ENCODE assay signal across 1 cellular context in the genomic region with DNA sequence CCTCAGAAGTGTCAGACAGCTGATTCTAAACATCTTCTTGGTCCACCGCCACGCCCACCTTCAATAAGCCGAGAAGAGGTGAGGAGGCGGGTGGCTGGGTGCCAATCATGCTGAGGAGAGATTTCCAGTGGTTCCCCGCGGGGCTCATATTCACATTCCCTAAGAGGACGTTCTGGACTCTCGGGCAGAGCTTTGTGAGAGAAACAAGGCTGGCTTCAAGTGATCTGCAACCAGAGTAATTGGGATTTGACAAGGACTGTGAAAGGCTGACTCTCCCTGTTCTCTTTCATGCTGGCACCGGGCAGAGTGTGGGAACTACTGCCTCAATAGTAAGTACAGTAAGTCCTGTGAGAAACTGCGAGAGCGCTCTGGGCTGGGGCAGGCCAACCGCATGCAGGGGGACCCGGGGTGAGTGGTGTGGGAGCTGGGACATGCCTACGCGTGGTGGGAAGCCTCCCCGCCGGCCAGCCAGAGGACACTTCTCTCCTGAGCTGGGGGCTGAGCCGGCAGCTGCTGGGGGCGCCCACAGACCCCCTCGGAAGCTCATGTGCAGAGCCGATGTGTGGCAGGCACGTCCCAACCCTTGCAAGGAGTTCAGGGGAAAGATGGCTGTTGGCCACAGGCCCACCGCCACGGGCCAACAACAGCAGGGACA.
TF ChIP-seq lines count a peak whose summit lies in the region.

No MANE protein-coding gene starts in this region.

TF ChIP-seq in Ishikawa, 13 proteins besides CTCF, POLR2A, EP300 and RAD21:
- TF ChIP-seq, protein P1, sequence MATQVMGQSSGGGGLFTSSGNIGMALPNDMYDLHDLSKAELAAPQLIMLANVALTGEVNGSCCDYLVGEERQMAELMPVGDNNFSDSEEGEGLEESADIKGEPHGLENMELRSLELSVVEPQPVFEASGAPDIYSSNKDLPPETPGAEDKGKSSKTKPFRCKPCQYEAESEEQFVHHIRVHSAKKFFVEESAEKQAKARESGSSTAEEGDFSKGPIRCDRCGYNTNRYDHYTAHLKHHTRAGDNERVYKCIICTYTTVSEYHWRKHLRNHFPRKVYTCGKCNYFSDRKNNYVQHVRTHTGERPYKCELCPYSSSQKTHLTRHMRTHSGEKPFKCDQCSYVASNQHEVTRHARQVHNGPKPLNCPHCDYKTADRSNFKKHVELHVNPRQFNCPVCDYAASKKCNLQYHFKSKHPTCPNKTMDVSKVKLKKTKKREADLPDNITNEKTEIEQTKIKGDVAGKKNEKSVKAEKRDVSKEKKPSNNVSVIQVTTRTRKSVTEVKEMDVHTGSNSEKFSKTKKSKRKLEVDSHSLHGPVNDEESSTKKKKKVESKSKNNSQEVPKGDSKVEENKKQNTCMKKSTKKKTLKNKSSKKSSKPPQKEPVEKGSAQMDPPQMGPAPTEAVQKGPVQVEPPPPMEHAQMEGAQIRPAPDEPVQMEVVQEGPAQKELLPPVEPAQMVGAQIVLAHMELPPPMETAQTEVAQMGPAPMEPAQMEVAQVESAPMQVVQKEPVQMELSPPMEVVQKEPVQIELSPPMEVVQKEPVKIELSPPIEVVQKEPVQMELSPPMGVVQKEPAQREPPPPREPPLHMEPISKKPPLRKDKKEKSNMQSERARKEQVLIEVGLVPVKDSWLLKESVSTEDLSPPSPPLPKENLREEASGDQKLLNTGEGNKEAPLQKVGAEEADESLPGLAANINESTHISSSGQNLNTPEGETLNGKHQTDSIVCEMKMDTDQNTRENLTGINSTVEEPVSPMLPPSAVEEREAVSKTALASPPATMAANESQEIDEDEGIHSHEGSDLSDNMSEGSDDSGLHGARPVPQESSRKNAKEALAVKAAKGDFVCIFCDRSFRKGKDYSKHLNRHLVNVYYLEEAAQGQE (IDR thresholded peaks at IDR 0.05; ENCODE audit: low read depth): no peak
- TF ChIP-seq, protein P2, sequence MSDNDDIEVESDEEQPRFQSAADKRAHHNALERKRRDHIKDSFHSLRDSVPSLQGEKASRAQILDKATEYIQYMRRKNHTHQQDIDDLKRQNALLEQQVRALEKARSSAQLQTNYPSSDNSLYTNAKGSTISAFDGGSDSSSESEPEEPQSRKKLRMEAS (IDR thresholded peaks at IDR 0.05): no peak
- TF ChIP-seq USF1 (IDR thresholded peaks at IDR 0.05): no peak
- TF ChIP-seq YY1 (IDR thresholded peaks at IDR 0.05; ENCODE audit: low read depth): no peak
- TF ChIP-seq NFIC (IDR thresholded peaks at IDR 0.05): no peak
- peak; percentile 29; the same call in 1 of the 2 replicates for TF ChIP-seq EGR1 (IDR thresholded peaks at IDR 0.05)
- no peak for TF ChIP-seq CEBPB (IDR thresholded peaks at IDR 0.05)
- TF ChIP-seq TEAD4 (IDR thresholded peaks at IDR 0.05): no peak
